In the genomic region with DNA sequence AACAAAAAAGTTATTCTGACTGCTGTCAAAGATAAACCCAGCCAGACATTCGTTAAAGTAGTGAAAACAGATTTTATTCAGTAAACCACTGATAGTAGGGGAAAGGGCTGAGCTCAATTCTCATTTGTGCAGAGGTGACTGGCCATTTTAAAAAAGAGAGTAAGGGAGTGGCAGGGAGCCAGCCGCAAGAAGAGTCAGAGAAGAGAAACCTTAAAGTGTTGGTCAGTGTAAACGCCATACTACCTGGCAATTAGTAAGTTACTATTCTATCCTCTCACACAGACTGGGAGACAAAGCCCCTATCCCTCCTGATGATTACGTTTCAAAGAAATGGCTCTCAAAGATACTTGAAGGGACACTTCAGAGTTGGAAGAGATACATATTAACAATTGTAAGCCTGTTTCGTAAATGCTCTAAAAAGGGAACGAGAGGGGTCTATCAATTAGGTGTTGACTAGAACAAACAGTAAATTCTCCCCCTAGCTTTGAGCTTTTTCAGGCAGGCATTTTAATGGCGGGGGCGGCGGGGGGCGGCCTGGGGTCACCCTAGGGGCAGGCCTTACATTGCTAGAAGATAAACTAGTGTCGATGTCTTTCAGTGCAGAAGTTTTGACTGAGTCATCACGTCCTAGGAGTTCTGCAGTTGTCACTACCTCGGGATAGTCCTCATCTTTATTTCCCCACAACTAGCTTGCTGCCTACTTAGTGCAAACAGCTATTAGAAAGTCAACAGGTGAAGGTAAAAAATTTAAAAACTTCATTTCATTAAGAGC, we compare ENCODE assay signal across 7 cellular contexts. TPM values are rescaled to one million over a fixed set of nuclear protein-coding genes. Genes with fewer than 3 reads are reported as not detected.
DNase-seq lines count a peak whose midpoint lies in the region; FAIRE-seq lines count a peak whose summit lies in the region.

No MANE protein-coding gene starts in this region.

- H3K9ac ChIP-seq in NT2/D1 (ENCODE audit: insufficient read length, low read depth) = peak overlapping the region; percentile 46

- H3K9me3 ChIP-seq in NT2/D1 (ENCODE audit: insufficient read depth, low read length) = no peaks in the 10 kb centered on the region
- no peaks in the 10 kb centered on the region for H3K9me3 ChIP-seq in ectodermal cell (ENCODE audit: control insufficient read depth, low read length)
- H3K9me3 ChIP-seq in neuron (ENCODE audit: low read length) = no peaks in the 10 kb centered on the region

- H3K27ac ChIP-seq in ectodermal cell (ENCODE audit: insufficient read depth, low read depth, low read length, poor library complexity, severe bottlenecking) = no peak overlapping the region

- peaks cover 27% of the 10 kb centered on the region for H3K36me3 ChIP-seq in NT2/D1 (ENCODE audit: insufficient read depth, insufficient read length, low read length)
- no peaks in the 10 kb centered on the region for H3K36me3 ChIP-seq in ectodermal cell (ENCODE audit: control insufficient read depth, insufficient read depth, low read length)
- no peaks in the 10 kb centered on the region for H3K36me3 ChIP-seq in neuron (ENCODE audit: insufficient read depth, low read length)

- H3K27me3 ChIP-seq in NT2/D1 (ENCODE audit: insufficient read depth, insufficient read length) (no peaks in the 10 kb centered on the region), ectodermal cell (ENCODE audit: control insufficient read depth, insufficient read depth, low read length, poor library complexity, severe bottlenecking) (no peaks in the 10 kb centered on the region), neuron (ENCODE audit: insufficient read depth, low read length) (no peaks in the 10 kb centered on the region)

- no peak overlapping the region for H2AFZ ChIP-seq in neuron (ENCODE audit: low read depth, low read length)

- DNase-seq in EH (ENCODE audit: low read depth) (peak; percentile 20), NT2/D1 (ENCODE audit: low read depth, low spot score) (no peak), pons (ENCODE audit: low spot score) (no peak), RCC 7860 (ENCODE audit: low spot score) (no peak)
- no peak for DNase-seq in activated CD4-positive, CD25-positive, alpha-beta regulatory T cell treated with anti-CD3 and anti-CD28 coated beads, Interleukin-2, amount 50 U/mL, for 72 hours

- WGBS in ectodermal cell, 2 experiments = 70 to 74% methylated on average over 12 to 13 of the region's 13 CpGs

- no peak for FAIRE-seq in RCC 7860 (lab: Jason Lieb, UNC)

- H3K4me3 ChIP-seq in NT2/D1 (ENCODE audit: insufficient read length, low read depth) (no peak overlapping the region), ectodermal cell (ENCODE audit: insufficient read depth, low read depth, low read length) (peak overlapping the region; percentile 61), neuron (ENCODE audit: low read length) (peak overlapping the region; percentile 88)

- H3K4me1 ChIP-seq in NT2/D1 (ENCODE audit: insufficient read depth, insufficient read length) (no peaks in the 10 kb centered on the region), ectodermal cell (ENCODE audit: control insufficient read depth, insufficient read depth, low read length) (peaks cover 22% of the 10 kb centered on the region), neuron (ENCODE audit: insufficient read depth, low read length) (peaks cover 42% of the 10 kb centered on the region)

RNA-seq across cellular contexts. Expression of a gene that starts 1.8 kb away (rescaled TPM):
- polyA plus RNA-seq in ectodermal cell (2013, experiment 1 of 4) = 96.4 TPM
- 97.7 TPM for polyA plus RNA-seq in ectodermal cell (2013, experiment 2 of 4)
- polyA plus RNA-seq in ectodermal cell (2013, experiment 3 of 4) = 69.6 TPM
- 78.9 TPM for polyA plus RNA-seq in ectodermal cell (2013, experiment 4 of 4)

RNA-seq across cellular contexts. Expression of a gene that starts 2.4 kb away (rescaled TPM):
- polyA plus RNA-seq in ectodermal cell (2013, experiment 1 of 4) = 146 TPM
- 119 TPM for polyA plus RNA-seq in ectodermal cell (2013, experiment 2 of 4)
- polyA plus RNA-seq in ectodermal cell (2013, experiment 3 of 4) = 80.1 TPM
- 84.0 TPM for polyA plus RNA-seq in ectodermal cell (2013, experiment 4 of 4)

RNA-seq across cellular contexts. Expression of a gene that starts 54.2 kb away (rescaled TPM):
- 0.70 TPM for polyA plus RNA-seq in ectodermal cell (2013, experiment 1 of 4)
- 0.21 TPM for polyA plus RNA-seq in ectodermal cell (2013, experiment 2 of 4)
- polyA plus RNA-seq in ectodermal cell (2013, experiment 3 of 4) = 0.53 TPM
- 0.49 TPM for polyA plus RNA-seq in ectodermal cell (2013, experiment 4 of 4)
